In genomic region chr2:264493-265468, GRCh38 we compare ENCODE assay signal across 8 cellular contexts. TPM values are rescaled to one million over a fixed set of nuclear protein-coding genes. Genes with fewer than 3 reads are reported as not detected.
DNase-seq lines count a peak whose midpoint lies in the region; ATAC-seq and TF ChIP-seq lines count a peak whose summit lies in the region.

ACP1 (plus strand) TSS chr2:264947; CDS start chr2:264965, 18 bp downstream.

- intact Hi-C loops in psoas muscle (cut with DNase I): loop anchor here in 1 of 2 donors (10.0 kb wide), 1 partner anchor 410 kb away; the partner anchor contains the start of gene TMEM18

- H3K4me1 ChIP-seq in right atrium auricular region: peaks cover 0 to 34% of the 10 kb centered on the region in 2 donors
- peaks cover 23% of the 10 kb centered on the region for H3K4me1 ChIP-seq in psoas muscle
- peaks cover 6% of the 10 kb centered on the region for H3K4me1 ChIP-seq in urinary bladder (ENCODE audit: insufficient read depth)

- 0 to 1% (median 1%) methylated on average over 49 to 73 of the region's 73 CpGs for WGBS in psoas muscle, 3 donors
- under 1% methylated on average over 73 of the region's 73 CpGs for WGBS in urinary bladder

- peak; percentile 90 for TF ChIP-seq POLR2A in GM18505 (IDR thresholded peaks at IDR 0.05; ENCODE audit: borderline replicate concordance, extremely low read depth, insufficient read depth, insufficient read length)

- peak within 1 kb of the TSS; percentile 69 for H3K27ac ChIP-seq in angular gyrus (ENCODE audit: low read depth, low read length)
- peak within 1 kb of the TSS; percentile 65 to 84 for H3K27ac ChIP-seq in right atrium auricular region
- peak within 1 kb of the TSS; percentile 77 for H3K27ac ChIP-seq in psoas muscle
- H3K27ac ChIP-seq in urinary bladder (ENCODE audit: low read depth): peak within 1 kb of the TSS; percentile 90

- TF ChIP-seq CTCF in right atrium auricular region (IDR thresholded peaks at IDR 0.05) (peak in 1 of 2 donors; percentile 21), psoas muscle (IDR thresholded peaks at IDR 0.05) (no peak)

- H3K36me3 ChIP-seq in right atrium auricular region (no peaks in the 10 kb centered on the region), psoas muscle (ENCODE audit: insufficient read depth in 1 of 2, low read depth in 1 of 2) (no peaks in the 10 kb centered on the region), urinary bladder (ENCODE audit: insufficient read depth) (no peaks in the 10 kb centered on the region)

- peak within 1 kb of the TSS; percentile 61 to 87 for H3K4me3 ChIP-seq in right atrium auricular region
- peak within 1 kb of the TSS; percentile 91 for H3K4me3 ChIP-seq in psoas muscle
- H3K4me3 ChIP-seq in urinary bladder (ENCODE audit: low read depth, low read length): peak within 1 kb of the TSS; percentile 85

- DNase-seq in NCI-H187 treated with DMSO at 0.1 percent for 48 hours (lab: John Stamatoyannopoulos, UW): peak; percentile 87
- peak; percentile 93 to 96 (median 94) for DNase-seq in T-helper 2 cell
- peak; percentile 90 for DNase-seq in right atrium auricular region (ENCODE audit: low spot score)
- peak; percentile 94 to 96 for DNase-seq in psoas muscle

- no peaks in the 10 kb centered on the region for H3K27me3 ChIP-seq in right atrium auricular region
- H3K27me3 ChIP-seq in psoas muscle (ENCODE audit: insufficient read depth in 3 of 3, low read length in 2 of 3): no peaks in the 10 kb centered on the region

- peak; percentile 89 for ATAC-seq in GM18505 (IDR thresholded peaks at IDR 0.05; ENCODE audit: unreplicated experiment)
- peak; percentile 97 for ATAC-seq in HG02970 (IDR thresholded peaks at IDR 0.05; ENCODE audit: low FRiP score, unreplicated experiment)
- ATAC-seq in psoas muscle: peak; percentile 97 to 99 (median 98)

- no peaks in the 10 kb centered on the region for H3K9me3 ChIP-seq in right atrium auricular region
- H3K9me3 ChIP-seq in psoas muscle: no peaks in the 10 kb centered on the region

RNA-seq across cellular contexts. Expression of gene ACP1, which starts in this region (rescaled TPM):
- 10 to 100 TPM; 46.2 to 59.5 TPM for total RNA-seq in right atrium auricular region
- 10 to 100 TPM; 55.8 to 73.6 (median 66.5) TPM for total RNA-seq in psoas muscle
- polyA plus RNA-seq in psoas muscle: 100 to 1,000 TPM in 2 of 3 donors, 10 to 100 TPM in 1; 78.1 to 104 (median 100) TPM
- total RNA-seq in urinary bladder: 132 TPM
- 84.5 TPM for polyA plus RNA-seq in urinary bladder

Comparison
In these comparisons a context has a peak if more than half of its experiments do, and no peak if none do; other contexts are left out.
1. Peak in every context shown above with its lines: DNase-seq, ATAC-seq, H3K4me3 ChIP-seq and H3K27ac ChIP-seq.